Comparison of ENCODE assay signal across 25 cellular contexts in the genomic region with DNA sequence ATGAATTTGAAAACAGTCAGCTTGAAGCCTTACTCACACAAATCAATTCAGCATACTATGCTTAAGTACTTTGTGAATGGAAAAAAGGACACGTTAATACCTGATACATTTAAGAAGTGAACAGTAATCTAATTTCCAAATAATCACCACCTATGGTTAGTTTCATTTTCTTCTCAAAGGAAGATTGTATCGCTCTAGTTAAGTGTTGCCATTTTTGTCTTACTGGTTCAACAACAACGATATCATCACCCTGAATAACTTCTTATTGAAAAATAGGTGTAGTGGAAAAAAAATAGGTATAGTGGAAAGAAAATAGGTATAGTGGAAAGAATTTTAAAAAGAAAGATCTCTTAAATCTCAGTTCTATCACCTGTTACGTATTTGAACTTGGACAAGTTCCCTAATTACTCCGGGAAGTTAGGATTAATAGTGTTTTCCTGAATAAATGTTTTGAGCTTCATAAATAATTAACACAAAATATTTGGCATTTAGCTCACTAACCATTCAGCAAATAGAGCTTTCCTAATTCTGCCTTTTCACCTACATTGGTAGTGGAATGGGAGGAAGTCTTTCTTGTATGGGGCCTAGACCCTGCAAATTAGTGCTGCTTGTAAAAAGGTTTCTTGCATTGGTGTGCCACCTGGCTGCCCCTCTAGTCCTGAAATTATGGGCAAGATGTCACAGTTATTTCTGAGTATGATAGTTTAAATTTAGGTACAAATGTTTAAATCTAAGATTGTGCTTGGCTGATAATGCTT.
"Had no signal": no experiment of that assay in that cellular context is flagged by ENCODE, and none has a peak within 500 bp of the region (broad histone marks: within the 10 kb centered on the region; RNA-seq: fewer than 3 reads in every experiment).

No MANE protein-coding gene starts in this region.

- DNase-seq: activated B cell treated with CpG ODN at 0.5 μM for 24 hours; activated CD4-positive, alpha-beta memory T cell treated with anti-CD3 and anti-CD28 coated beads for 36 hours; activated CD4-positive, alpha-beta T cell treated with anti-CD3 and anti-CD28 coated beads for 4 hours; activated CD4-positive, alpha-beta T cell treated with anti-CD3 and anti-CD28 coated beads, Interleukin-2, amount 50 U/mL, for 1 hour; activated CD4-positive, CD25-positive, alpha-beta regulatory T cell treated with anti-CD3 and anti-CD28 coated beads, Interleukin-2, amount 50 U/mL, for 72 hours; activated CD8-positive, alpha-beta memory T cell treated with anti-CD3 and anti-CD28 coated beads, Interleukin-2, amount 50 U/mL, for 4 hours; activated gamma-delta T cell treated with Interleukin-2 at 50 U/mL for 16 hours; activated naive CD4-positive, alpha-beta T cell treated with anti-CD3 and anti-CD28 coated beads for 36 hours; activated naive CD8-positive, alpha-beta T cell treated with anti-CD3 and anti-CD28 coated beads, Interleukin-2, amount 50 U/mL, for 24 hours; activated T-cell treated with anti-CD3 and anti-CD28 coated beads for 4 hours; activated T-cell treated with anti-CD3 and anti-CD28 coated beads, Interleukin-2, amount 50 U/mL, for 4 hours; anterior cingulate cortex; brain microvascular endothelial cell; central memory CD4-positive, alpha-beta T cell; NCI-H1105; NCI-H1417 treated with DMSO at 0.1 percent for 48 hours; NCI-H1694; NCI-H1930; NCI-H2107; NCI-H2171; NCI-H510A; NCI-H526; NCI-H748 treated with DMSO at 0.1 percent for 48 hours; Right ventricle myocardium superior had no signal

- H3K27ac ChIP-seq: brain microvascular endothelial cell had no signal

- H3K36me3 ChIP-seq: brain microvascular endothelial cell had no signal

- ATAC-seq: activated naive CD8-positive, alpha-beta T cell treated with anti-CD3 and anti-CD28 coated beads, Interleukin-2, amount 50 U/mL, for 24 hours; activated T-cell treated with anti-CD3 and anti-CD28 coated beads, Interleukin-2, amount 50 U/mL, for 4 hours; K562 had no signal

- H3K4me3 ChIP-seq: K562 had no signal

- H3K27me3 ChIP-seq: brain microvascular endothelial cell had no signal
